ENCODE assay signal across 1 cellular context in genomic region chr17:2421315-2422147, GRCh38.
TF ChIP-seq lines count a peak whose summit lies in the region.

No MANE protein-coding gene starts in this region.

TF ChIP-seq in GM12878, 131 proteins besides CTCF, POLR2A, EP300 and RAD21:
- no peak for TF ChIP-seq IRF5 (IDR thresholded peaks at IDR 0.05; ENCODE audit: borderline replicate concordance)
- no peak for TF ChIP-seq EGR1 (IDR thresholded peaks at IDR 0.05; ENCODE audit: borderline replicate concordance in 1 of 2, low read depth in 2 of 2, low read length in 2 of 2)
- TF ChIP-seq MXI1 (IDR thresholded peaks at IDR 0.05; ENCODE audit: low read depth, low read length), result no peak
- TF ChIP-seq, protein P1, sequence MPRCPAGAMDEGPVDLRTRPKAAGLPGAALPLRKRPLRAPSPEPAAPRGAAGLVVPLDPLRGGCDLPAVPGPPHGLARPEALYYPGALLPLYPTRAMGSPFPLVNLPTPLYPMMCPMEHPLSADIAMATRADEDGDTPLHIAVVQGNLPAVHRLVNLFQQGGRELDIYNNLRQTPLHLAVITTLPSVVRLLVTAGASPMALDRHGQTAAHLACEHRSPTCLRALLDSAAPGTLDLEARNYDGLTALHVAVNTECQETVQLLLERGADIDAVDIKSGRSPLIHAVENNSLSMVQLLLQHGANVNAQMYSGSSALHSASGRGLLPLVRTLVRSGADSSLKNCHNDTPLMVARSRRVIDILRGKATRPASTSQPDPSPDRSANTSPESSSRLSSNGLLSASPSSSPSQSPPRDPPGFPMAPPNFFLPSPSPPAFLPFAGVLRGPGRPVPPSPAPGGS (IDR thresholded peaks at IDR 0.05; ENCODE audit: borderline replicate concordance, insufficient read depth, low read depth, low read length, poor library complexity, severe bottlenecking), result no peak
- no peak for TF ChIP-seq DPF2 (IDR thresholded peaks at IDR 0.05)
- TF ChIP-seq E2F4 (IDR thresholded peaks at IDR 0.05; ENCODE audit: low read depth, low read length), result no peak
- TF ChIP-seq NR2C1 (IDR thresholded peaks at IDR 0.05), result no peak
- TF ChIP-seq TCF3 (IDR thresholded peaks at IDR 0.05; ENCODE audit: borderline replicate concordance, insufficient read depth, low read depth, low read length), result no peak
- no peak for TF ChIP-seq HDAC6 (IDR thresholded peaks at IDR 0.05; ENCODE audit: unreplicated experiment)
- TF ChIP-seq IKZF1 (conservative IDR thresholded peaks at IDR 0.05), result no peak
- no peak for TF ChIP-seq GATAD2B (conservative IDR thresholded peaks at IDR 0.05; ENCODE audit: low read depth)
- no peak for TF ChIP-seq MTA3 (IDR thresholded peaks at IDR 0.05; ENCODE audit: borderline replicate concordance, low read length)
- no peak for TF ChIP-seq PAX5 (IDR thresholded peaks at IDR 0.05; ENCODE audit: borderline replicate concordance, low read depth, low read length)
- no peak for TF ChIP-seq KDM1A (IDR thresholded peaks at IDR 0.05; ENCODE audit: borderline replicate concordance)
- TF ChIP-seq STAT1 (conservative IDR thresholded peaks at IDR 0.05), result no peak
- no peak for TF ChIP-seq SREBF2 (IDR thresholded peaks at IDR 0.05; ENCODE audit: low read length)
- TF ChIP-seq EED (IDR thresholded peaks at IDR 0.05; ENCODE audit: low read depth), result no peak
- no peak for TF ChIP-seq SUPT20H (IDR thresholded peaks at IDR 0.05; ENCODE audit: borderline replicate concordance, control insufficient read depth, low read depth, low read length)
- TF ChIP-seq ZNF622 (IDR thresholded peaks at IDR 0.05), result no peak
- TF ChIP-seq ATF3 (IDR thresholded peaks at IDR 0.05; ENCODE audit: borderline replicate concordance, extremely low read depth, low read depth, low read length), result no peak
